ENCODE assay signal across 21 cellular contexts in the genomic region with DNA sequence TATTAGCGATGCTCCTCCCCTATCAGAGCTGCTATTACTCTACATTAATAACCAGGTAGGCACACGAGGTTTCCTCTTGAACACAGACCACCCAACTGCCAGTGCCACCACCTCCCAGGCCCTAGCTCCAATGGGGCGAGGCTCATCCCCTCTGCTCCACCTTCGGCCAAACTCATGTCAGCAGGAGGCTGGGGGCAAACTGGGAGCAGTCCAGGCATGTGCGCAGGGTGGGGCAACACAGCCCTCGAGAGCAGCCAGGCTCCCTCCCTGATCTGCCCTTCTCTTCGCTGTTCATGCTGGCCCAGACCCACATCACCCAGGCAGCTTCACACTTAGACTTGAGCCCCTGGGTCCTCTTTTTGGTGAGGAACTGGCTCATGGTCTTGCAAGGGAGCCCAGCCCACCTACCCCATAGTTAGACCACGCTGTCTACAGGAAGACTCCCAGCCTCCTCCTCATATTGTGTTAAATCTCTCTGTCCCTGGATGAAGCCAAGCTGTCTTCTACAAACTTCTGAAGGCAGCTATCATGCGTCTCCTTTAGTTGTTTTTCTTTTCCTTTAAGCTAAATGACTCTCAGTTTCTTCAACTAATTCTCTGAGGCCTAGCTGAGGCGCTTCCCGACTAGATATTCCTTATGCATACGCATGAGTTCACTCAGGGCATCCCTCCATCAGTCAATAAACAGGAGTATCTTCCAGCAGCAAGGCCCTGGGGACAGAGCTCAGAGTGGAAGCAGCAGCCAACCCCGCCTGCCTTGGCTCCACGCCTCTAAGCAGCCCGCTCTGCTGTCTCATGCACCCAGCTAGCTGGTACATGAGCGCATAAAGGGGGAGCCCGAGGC. TPM values are rescaled to one million over a fixed set of nuclear protein-coding genes. Genes with fewer than 3 reads are reported as not detected.
DNase-seq lines count a peak whose midpoint lies in the region; ATAC-seq and TF ChIP-seq lines count a peak whose summit lies in the region.
"Had no signal": no experiment of that assay in that cellular context is flagged by ENCODE, and none has a peak within 500 bp of the region (broad histone marks: within the 10 kb centered on the region; RNA-seq: fewer than 3 reads in every experiment).

No MANE protein-coding gene starts in this region.

- intact Hi-C loops in Right ventricle myocardium superior (cut with DNase I) (no loop called here), mucosa of descending colon (cut with DNase I, micrococcal nuclease) (no loop called here)

- no peaks in the 10 kb centered on the region for H3K4me1 ChIP-seq in mucosa of descending colon (ENCODE audit: low read depth)

- no peaks in the 10 kb centered on the region for H3K9me3 ChIP-seq in mucosa of descending colon
- H3K9me3 ChIP-seq: stomach had no signal

- no peak for TF ChIP-seq CTCF in mucosa of descending colon (IDR thresholded peaks at IDR 0.05)

- H3K27ac Mint-ChIP-seq in activated naive CD4-positive, alpha-beta T cell treated with anti-CD3 and anti-CD28 coated beads, Interleukin-2, amount 50 U/mL, for 72 hours = peak overlapping the region; percentile 26 to 68
- H3K27ac Mint-ChIP-seq: activated naive CD8-positive, alpha-beta T cell treated with anti-CD3 and anti-CD28 coated beads, Interleukin-2, amount 50 U/mL, for 24 hours; activated T-helper 2 cell treated with anti-CD3 and anti-CD28 coated beads, Interferon-gamma antibody, Interleukin-2, Interleukin-4, amounts not matched to agents 10 μg/mL and 5 μg/mL and 100 μg/mL, durations not matched to agents 14 hours and 24 hours and 36 hours; neural progenitor cell; T-cell had no signal

- no peak overlapping the region for H3K4me3 ChIP-seq in mucosa of descending colon
- H3K4me3 ChIP-seq: neural progenitor cell, stomach had no signal

- no peak for DNase-seq in activated naive CD4-positive, alpha-beta T cell treated with anti-CD3 and anti-CD28 coated beads, Interleukin-2, amount 50 U/mL, for 72 hours (ENCODE audit: low spot score in 2 of 2)
- DNase-seq in activated naive CD4-positive, alpha-beta T cell treated with Interleukin-2 at 50 U/mL for 16 hours = no peak
- peak; percentile 83 for DNase-seq in Right ventricle myocardium superior
- peak in 1 of 3 donors; percentile 15 for DNase-seq in mucosa of descending colon
- no peak for DNase-seq in NCI-H1436 (lab: John Stamatoyannopoulos, UW)
- DNase-seq in effector CD8-positive, alpha-beta T cell (lab: John Stamatoyannopoulos, UW) = no peak
- DNase-seq in NCI-H2081 treated with DMSO at 0.1 percent for 48 hours (lab: John Stamatoyannopoulos, UW) = no peak
- DNase-seq: activated CD4-positive, alpha-beta T cell treated with anti-CD3 and anti-CD28 coated beads for 48 hours; activated naive CD8-positive, alpha-beta T cell treated with anti-CD3 and anti-CD28 coated beads, Interleukin-2, amount 50 U/mL, for 24 hours; DMS 273 treated with DMSO at 0.1 percent for 48 hours; foreskin melanocyte; PC-3; stimulated activated CD4-positive, alpha-beta T cell treated with anti-CD3 and anti-CD28 coated beads, Interleukin-4, amount 100 ng/mL, for 1 hour; stomach; T-cell had no signal

- no peaks in the 10 kb centered on the region for H3K36me3 Mint-ChIP-seq in activated naive CD4-positive, alpha-beta T cell treated with anti-CD3 and anti-CD28 coated beads, Interleukin-2, amount 50 U/mL, for 72 hours

- no peak for ATAC-seq in activated naive CD4-positive, alpha-beta T cell treated with anti-CD3 and anti-CD28 coated beads, Interleukin-2, amount 50 U/mL, for 72 hours
- ATAC-seq in Right ventricle myocardium superior (ENCODE audit: poor library complexity) (peak; percentile 70), mucosa of descending colon (peak; percentile 9), GM19463 (IDR thresholded peaks at IDR 0.05; ENCODE audit: unreplicated experiment) (no peak)
- ATAC-seq: activated naive CD8-positive, alpha-beta T cell treated with anti-CD3 and anti-CD28 coated beads, Interleukin-2, amount 50 U/mL, for 24 hours; PC-3; T-cell had no signal

- no peaks in the 10 kb centered on the region for H3K36me3 ChIP-seq in mucosa of descending colon (ENCODE audit: low read depth)
- H3K36me3 ChIP-seq: neural progenitor cell had no signal

- no peaks in the 10 kb centered on the region for H3K9me3 Mint-ChIP-seq in activated naive CD4-positive, alpha-beta T cell treated with anti-CD3 and anti-CD28 coated beads, Interleukin-2, amount 50 U/mL, for 72 hours
- H3K9me3 Mint-ChIP-seq: activated naive CD8-positive, alpha-beta T cell treated with anti-CD3 and anti-CD28 coated beads, Interleukin-2, amount 50 U/mL, for 24 hours; activated T-helper 2 cell treated with anti-CD3 and anti-CD28 coated beads, Interferon-gamma antibody, Interleukin-2, Interleukin-4, amounts not matched to agents 10 μg/mL and 5 μg/mL and 100 μg/mL, durations not matched to agents 14 hours and 24 hours and 36 hours; neural progenitor cell; T-cell had no signal

RNA-seq across cellular contexts. Expression of gene TMEM9, which starts 12.0 kb away (rescaled TPM):
- 10 to 100 TPM; 19.0 to 28.1 TPM for total RNA-seq in activated naive CD4-positive, alpha-beta T cell treated with anti-CD3 and anti-CD28 coated beads, Interleukin-2, amount 50 U/mL, for 72 hours
- total RNA-seq in Right ventricle myocardium superior = 20.7 TPM
- total RNA-seq in mucosa of descending colon = 10 to 100 TPM; 19.1 to 38.9 (median 24.1) TPM

RNA-seq across cellular contexts. Expression of gene ASCL5, which starts 15.2 kb away (rescaled TPM):
- under 1 TPM; 0.16 to 0.35 TPM for total RNA-seq in activated naive CD4-positive, alpha-beta T cell treated with anti-CD3 and anti-CD28 coated beads, Interleukin-2, amount 50 U/mL, for 72 hours
- total RNA-seq in Right ventricle myocardium superior (not detected), mucosa of descending colon (not detected)
- total RNA-seq: A172; activated T-helper 2 cell treated with anti-CD3 and anti-CD28 coated beads, Interferon-gamma antibody, Interleukin-2, Interleukin-4, amounts not matched to agents 10 μg/mL and 5 μg/mL and 100 μg/mL, durations not matched to agents 14 hours and 24 hours and 36 hours; pulmonary artery endothelial cell; urinary bladder had no signal

RNA-seq across cellular contexts. Expression of gene CACNA1S, which starts 30.0 kb away (rescaled TPM):
- total RNA-seq in activated naive CD4-positive, alpha-beta T cell treated with anti-CD3 and anti-CD28 coated beads, Interleukin-2, amount 50 U/mL, for 72 hours = not detected
- total RNA-seq in Right ventricle myocardium superior (not detected), mucosa of descending colon (not detected)
- total RNA-seq: A172; activated T-helper 2 cell treated with anti-CD3 and anti-CD28 coated beads, Interferon-gamma antibody, Interleukin-2, Interleukin-4, amounts not matched to agents 10 μg/mL and 5 μg/mL and 100 μg/mL, durations not matched to agents 14 hours and 24 hours and 36 hours; PC-3; pulmonary artery endothelial cell; T-cell had no signal

RNA-seq across cellular contexts. Expression of gene IGFN1, which starts 48.4 kb away (rescaled TPM):
- total RNA-seq in activated naive CD4-positive, alpha-beta T cell treated with anti-CD3 and anti-CD28 coated beads, Interleukin-2, amount 50 U/mL, for 72 hours = not detected
- not detected for total RNA-seq in Right ventricle myocardium superior
- under 1 TPM; 0.03 to 0.32 (median 0.10) TPM for total RNA-seq in mucosa of descending colon
- total RNA-seq: activated T-helper 2 cell treated with anti-CD3 and anti-CD28 coated beads, Interferon-gamma antibody, Interleukin-2, Interleukin-4, amounts not matched to agents 10 μg/mL and 5 μg/mL and 100 μg/mL, durations not matched to agents 14 hours and 24 hours and 36 hours; pulmonary artery endothelial cell; T-cell had no signal

Comparison
In these comparisons a context has a peak if more than half of its experiments do, and no peak if none do; other contexts are left out.
1. ATAC-seq: peak in Right ventricle myocardium superior (single experiment) and mucosa of descending colon (single experiment); none in activated naive CD4-positive, alpha-beta T cell treated with anti-CD3 and anti-CD28 coated beads, Interleukin-2, amount 50 U/mL, for 72 hours (0 of 2) and GM19463 (single experiment).